In genomic region chr1:12454406-12455391, GRCh38 we compare ENCODE assay signal across 8 cellular contexts.
DNase-seq lines count a peak whose midpoint lies in the region; ATAC-seq and TF ChIP-seq lines count a peak whose summit lies in the region.

No MANE protein-coding gene starts in this region.

- no peaks in the 10 kb centered on the region for H3K9me3 Mint-ChIP-seq in nephron

- peaks cover 13% of the 10 kb centered on the region for H3K36me3 ChIP-seq in KOPT-K1 (ENCODE audit: insufficient read depth, low read length)

- H3K4me3 ChIP-seq in AG10803 (ENCODE audit: low read length), result no peak overlapping the region
- H3K4me3 ChIP-seq in choroid plexus epithelial cell (ENCODE audit: low read depth, low read length), result no peak overlapping the region

- peaks cover 75% of the 10 kb centered on the region for H3K4me1 Mint-ChIP-seq in nephron

- no peak overlapping the region for H3K4me3 Mint-ChIP-seq in nephron

- TF ChIP-seq CTCF in AG10803 (conservative IDR thresholded peaks at IDR 0.05; ENCODE audit: low read length) (peak; percentile 26; the same call in 1 of the 2 replicates), choroid plexus epithelial cell (conservative IDR thresholded peaks at IDR 0.05; ENCODE audit: low read depth, low read length) (peak; percentile 36), nephron (IDR thresholded peaks at IDR 0.05; ENCODE audit: unreplicated experiment in 3 of 3) (no peak)

- DNase-seq in AG10803 (ENCODE audit: low read depth) (peak; percentile 83), choroid plexus epithelial cell (ENCODE audit: low read depth) (peak; percentile 84), head of caudate nucleus (no peak), HT-29 (ENCODE audit: low spot score) (no peak)

- H3K9me3 ChIP-seq in KOPT-K1 (ENCODE audit: insufficient read depth, low read length, poor library complexity, severe bottlenecking), result no peaks in the 10 kb centered on the region

- H3K27ac Mint-ChIP-seq in nephron, result peak overlapping the region; percentile 81 to 98 (median 86)

- no peak for ATAC-seq in GM21515 (IDR thresholded peaks at IDR 0.05; ENCODE audit: unreplicated experiment)
- no peak for ATAC-seq in GM21576 (IDR thresholded peaks at IDR 0.05; ENCODE audit: unreplicated experiment)

- H3K27me3 Mint-ChIP-seq in nephron (ENCODE audit: low read depth), result no peaks in the 10 kb centered on the region

- intact Hi-C loops in head of caudate nucleus (cut with DNase I), result no loop called here

- peak overlapping the region; percentile 44 for H3K27ac ChIP-seq in KOPT-K1 (ENCODE audit: low read depth, low read length, poor library complexity, severe bottlenecking)

- peaks cover 26% of the 10 kb centered on the region for H3K36me3 Mint-ChIP-seq in nephron (ENCODE audit: low read depth)

Comparison
In these comparisons a context has a peak if more than half of its experiments do, and no peak if none do; other contexts are left out.
1. DNase-seq: peak in AG10803 (single experiment) and choroid plexus epithelial cell (single experiment); none in head of caudate nucleus (0 of 42) and HT-29 (single experiment).
2. CTCF ChIP-seq: peak in AG10803 (single experiment) and choroid plexus epithelial cell (single experiment); none in nephron (0 of 3).